Comparison of ENCODE assay signal across 1 cellular context in the genomic region with DNA sequence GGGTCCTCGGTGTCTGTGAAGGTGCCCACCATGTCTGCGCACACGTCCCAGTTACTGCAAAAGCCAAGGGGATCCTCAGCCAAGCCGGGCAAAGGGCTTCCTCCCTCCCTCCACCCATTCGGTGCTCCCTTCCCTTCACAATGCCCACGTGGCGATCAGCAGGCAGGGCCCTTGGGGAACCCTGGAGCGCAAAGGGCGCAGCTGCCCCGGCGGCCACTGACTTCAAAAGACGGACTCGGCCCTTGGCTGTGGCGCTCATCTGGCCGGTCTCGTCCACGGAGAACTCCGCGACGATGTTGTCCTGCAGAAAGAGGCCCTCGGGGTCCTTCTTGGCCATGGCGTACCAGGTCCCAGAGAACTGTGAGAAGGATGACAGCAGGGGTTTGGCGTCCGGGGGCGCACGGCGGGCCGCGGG.
TF ChIP-seq lines count a peak whose summit lies in the region.

No MANE protein-coding gene starts in this region.

TF ChIP-seq in IMR-90, 13 proteins besides CTCF, POLR2A, EP300 and RAD21:
- no peak for TF ChIP-seq NFE2L2 (IDR thresholded peaks at IDR 0.05; ENCODE audit: low read depth, low read length)
- TF ChIP-seq, protein P1, sequence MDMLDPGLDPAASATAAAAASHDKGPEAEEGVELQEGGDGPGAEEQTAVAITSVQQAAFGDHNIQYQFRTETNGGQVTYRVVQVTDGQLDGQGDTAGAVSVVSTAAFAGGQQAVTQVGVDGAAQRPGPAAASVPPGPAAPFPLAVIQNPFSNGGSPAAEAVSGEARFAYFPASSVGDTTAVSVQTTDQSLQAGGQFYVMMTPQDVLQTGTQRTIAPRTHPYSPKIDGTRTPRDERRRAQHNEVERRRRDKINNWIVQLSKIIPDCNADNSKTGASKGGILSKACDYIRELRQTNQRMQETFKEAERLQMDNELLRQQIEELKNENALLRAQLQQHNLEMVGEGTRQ (IDR thresholded peaks at IDR 0.05; ENCODE audit: low read depth, low read length): no peak
- TF ChIP-seq CEBPB (IDR thresholded peaks at IDR 0.05; ENCODE audit: low read depth, low read length): no peak
- TF ChIP-seq CHD1 (IDR thresholded peaks at IDR 0.05; ENCODE audit: low read depth, low read length): no peak
- TF ChIP-seq FOS (IDR thresholded peaks at IDR 0.05; ENCODE audit: low read depth, low read length): no peak
